In the genomic region with DNA sequence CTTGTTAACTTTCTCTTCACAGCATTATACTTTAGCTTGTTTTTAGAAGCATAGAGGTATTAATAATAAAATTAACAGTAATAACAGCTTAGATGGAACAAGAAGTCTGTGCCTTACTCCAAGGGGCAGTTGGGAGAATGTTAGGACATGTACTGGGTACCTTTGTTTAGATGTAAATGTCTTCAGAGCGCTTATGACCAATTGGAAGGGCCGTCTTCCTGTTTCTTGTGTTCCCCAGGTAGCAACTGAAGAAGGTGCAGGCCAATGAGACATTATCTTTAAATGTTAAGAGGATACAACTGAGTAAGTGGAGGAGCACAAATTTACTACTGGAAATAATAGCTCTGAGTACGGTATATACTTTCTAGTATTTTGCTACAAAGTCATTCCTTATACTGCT, we compare ENCODE assay signal across 3 cellular contexts.
TF ChIP-seq lines count a peak whose summit lies in the region.

No MANE protein-coding gene starts in this region.

TF ChIP-seq in SK-N-SH, 30 proteins besides CTCF, POLR2A, EP300 and RAD21:
- no peak for TF ChIP-seq MEF2A (IDR thresholded peaks at IDR 0.05; ENCODE audit: borderline replicate concordance, low read depth)
- TF ChIP-seq EZH2phosphoT487 (IDR thresholded peaks at IDR 0.05; ENCODE audit: borderline replicate concordance, low read depth), result no peak
- no peak for TF ChIP-seq RXRA (IDR thresholded peaks at IDR 0.05; ENCODE audit: borderline replicate concordance, low read depth)
- TF ChIP-seq, protein P1, sequence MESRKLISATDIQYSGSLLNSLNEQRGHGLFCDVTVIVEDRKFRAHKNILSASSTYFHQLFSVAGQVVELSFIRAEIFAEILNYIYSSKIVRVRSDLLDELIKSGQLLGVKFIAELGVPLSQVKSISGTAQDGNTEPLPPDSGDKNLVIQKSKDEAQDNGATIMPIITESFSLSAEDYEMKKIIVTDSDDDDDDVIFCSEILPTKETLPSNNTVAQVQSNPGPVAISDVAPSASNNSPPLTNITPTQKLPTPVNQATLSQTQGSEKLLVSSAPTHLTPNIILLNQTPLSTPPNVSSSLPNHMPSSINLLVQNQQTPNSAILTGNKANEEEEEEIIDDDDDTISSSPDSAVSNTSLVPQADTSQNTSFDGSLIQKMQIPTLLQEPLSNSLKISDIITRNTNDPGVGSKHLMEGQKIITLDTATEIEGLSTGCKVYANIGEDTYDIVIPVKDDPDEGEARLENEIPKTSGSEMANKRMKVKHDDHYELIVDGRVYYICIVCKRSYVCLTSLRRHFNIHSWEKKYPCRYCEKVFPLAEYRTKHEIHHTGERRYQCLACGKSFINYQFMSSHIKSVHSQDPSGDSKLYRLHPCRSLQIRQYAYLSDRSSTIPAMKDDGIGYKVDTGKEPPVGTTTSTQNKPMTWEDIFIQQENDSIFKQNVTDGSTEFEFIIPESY (IDR thresholded peaks at IDR 0.05; ENCODE audit: borderline replicate concordance, low read depth), result no peak
- no peak for TF ChIP-seq GABPA (IDR thresholded peaks at IDR 0.05; ENCODE audit: low read depth)
- TF ChIP-seq, protein P2, sequence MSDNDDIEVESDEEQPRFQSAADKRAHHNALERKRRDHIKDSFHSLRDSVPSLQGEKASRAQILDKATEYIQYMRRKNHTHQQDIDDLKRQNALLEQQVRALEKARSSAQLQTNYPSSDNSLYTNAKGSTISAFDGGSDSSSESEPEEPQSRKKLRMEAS (IDR thresholded peaks at IDR 0.05; ENCODE audit: low read depth), result no peak
- no peak for TF ChIP-seq CHD2 (IDR thresholded peaks at IDR 0.05; ENCODE audit: low read length, partially characterized antibody)
- TF ChIP-seq SMC3 (IDR thresholded peaks at IDR 0.05; ENCODE audit: low read depth, low read length), result no peak
- no peak for TF ChIP-seq SIN3A (IDR thresholded peaks at IDR 0.05; ENCODE audit: borderline replicate concordance, low read depth, low read length)
- no peak for TF ChIP-seq ELF1 (IDR thresholded peaks at IDR 0.05)
- TF ChIP-seq GATA2 (CRISPR knock-in tag; IDR thresholded peaks at IDR 0.05), result no peak
- TF ChIP-seq RFX5 (IDR thresholded peaks at IDR 0.05; ENCODE audit: low read length), result no peak
- no peak for TF ChIP-seq RCOR1 (IDR thresholded peaks at IDR 0.05; ENCODE audit: low read length)
- no peak for TF ChIP-seq NFIC (IDR thresholded peaks at IDR 0.05; ENCODE audit: borderline replicate concordance)
- TF ChIP-seq TCF12 (IDR thresholded peaks at IDR 0.05), result no peak
- TF ChIP-seq, protein P3, sequence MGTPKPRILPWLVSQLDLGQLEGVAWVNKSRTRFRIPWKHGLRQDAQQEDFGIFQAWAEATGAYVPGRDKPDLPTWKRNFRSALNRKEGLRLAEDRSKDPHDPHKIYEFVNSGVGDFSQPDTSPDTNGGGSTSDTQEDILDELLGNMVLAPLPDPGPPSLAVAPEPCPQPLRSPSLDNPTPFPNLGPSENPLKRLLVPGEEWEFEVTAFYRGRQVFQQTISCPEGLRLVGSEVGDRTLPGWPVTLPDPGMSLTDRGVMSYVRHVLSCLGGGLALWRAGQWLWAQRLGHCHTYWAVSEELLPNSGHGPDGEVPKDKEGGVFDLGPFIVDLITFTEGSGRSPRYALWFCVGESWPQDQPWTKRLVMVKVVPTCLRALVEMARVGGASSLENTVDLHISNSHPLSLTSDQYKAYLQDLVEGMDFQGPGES (IDR thresholded peaks at IDR 0.05; ENCODE audit: low read depth, low read length), result no peak
- TF ChIP-seq NRF1 (IDR thresholded peaks at IDR 0.05; ENCODE audit: low read depth, low read length), result no peak
- no peak for TF ChIP-seq POLR2AphosphoS5 (IDR thresholded peaks at IDR 0.05; ENCODE audit: low read depth, low read length)

TF ChIP-seq in SK-N-SH treated with all-trans-retinoic acid at 6 μM for 48 hours, 23 proteins besides CTCF, POLR2A, EP300 and RAD21 (continues in another document):
- TF ChIP-seq ZFP3 (CRISPR knock-in tag; IDR thresholded peaks at IDR 0.05) (no peak), OSR1 (CRISPR knock-in tag; IDR thresholded peaks at IDR 0.05) (no peak), TOX (CRISPR knock-in tag; IDR thresholded peaks at IDR 0.05; ENCODE audit: borderline replicate concordance) (no peak), ZNF565 (CRISPR knock-in tag; conservative IDR thresholded peaks at IDR 0.05; ENCODE audit: low read depth) (no peak), CSDC2 (CRISPR knock-in tag; IDR thresholded peaks at IDR 0.05) (no peak), BACH2 (CRISPR knock-in tag; IDR thresholded peaks at IDR 0.05; ENCODE audit: borderline replicate concordance) (no peak), TCF4 (CRISPR knock-in tag; IDR thresholded peaks at IDR 0.05; ENCODE audit: borderline replicate concordance) (no peak), ARNTL (CRISPR knock-in tag; IDR thresholded peaks at IDR 0.05; ENCODE audit: borderline replicate concordance, low read depth) (no peak), ESRRG (CRISPR knock-in tag; IDR thresholded peaks at IDR 0.05) (no peak), SNAI2 (CRISPR knock-in tag; IDR thresholded peaks at IDR 0.05) (no peak), GLIS3 (CRISPR knock-in tag; IDR thresholded peaks at IDR 0.05) (no peak), PPARA (CRISPR knock-in tag; IDR thresholded peaks at IDR 0.05; ENCODE audit: borderline replicate concordance) (no peak), ZFP30 (CRISPR knock-in tag; IDR thresholded peaks at IDR 0.05) (no peak), ZC3H10 (CRISPR knock-in tag; IDR thresholded peaks at IDR 0.05) (no peak)
- TF ChIP-seq, protein P4, sequence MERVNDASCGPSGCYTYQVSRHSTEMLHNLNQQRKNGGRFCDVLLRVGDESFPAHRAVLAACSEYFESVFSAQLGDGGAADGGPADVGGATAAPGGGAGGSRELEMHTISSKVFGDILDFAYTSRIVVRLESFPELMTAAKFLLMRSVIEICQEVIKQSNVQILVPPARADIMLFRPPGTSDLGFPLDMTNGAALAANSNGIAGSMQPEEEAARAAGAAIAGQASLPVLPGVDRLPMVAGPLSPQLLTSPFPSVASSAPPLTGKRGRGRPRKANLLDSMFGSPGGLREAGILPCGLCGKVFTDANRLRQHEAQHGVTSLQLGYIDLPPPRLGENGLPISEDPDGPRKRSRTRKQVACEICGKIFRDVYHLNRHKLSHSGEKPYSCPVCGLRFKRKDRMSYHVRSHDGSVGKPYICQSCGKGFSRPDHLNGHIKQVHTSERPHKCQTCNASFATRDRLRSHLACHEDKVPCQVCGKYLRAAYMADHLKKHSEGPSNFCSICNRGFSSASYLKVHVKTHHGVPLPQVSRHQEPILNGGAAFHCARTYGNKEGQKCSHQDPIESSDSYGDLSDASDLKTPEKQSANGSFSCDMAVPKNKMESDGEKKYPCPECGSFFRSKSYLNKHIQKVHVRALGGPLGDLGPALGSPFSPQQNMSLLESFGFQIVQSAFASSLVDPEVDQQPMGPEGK (CRISPR knock-in tag; IDR thresholded peaks at IDR 0.05; ENCODE audit: borderline replicate concordance), result no peak
- TF ChIP-seq, protein P5, sequence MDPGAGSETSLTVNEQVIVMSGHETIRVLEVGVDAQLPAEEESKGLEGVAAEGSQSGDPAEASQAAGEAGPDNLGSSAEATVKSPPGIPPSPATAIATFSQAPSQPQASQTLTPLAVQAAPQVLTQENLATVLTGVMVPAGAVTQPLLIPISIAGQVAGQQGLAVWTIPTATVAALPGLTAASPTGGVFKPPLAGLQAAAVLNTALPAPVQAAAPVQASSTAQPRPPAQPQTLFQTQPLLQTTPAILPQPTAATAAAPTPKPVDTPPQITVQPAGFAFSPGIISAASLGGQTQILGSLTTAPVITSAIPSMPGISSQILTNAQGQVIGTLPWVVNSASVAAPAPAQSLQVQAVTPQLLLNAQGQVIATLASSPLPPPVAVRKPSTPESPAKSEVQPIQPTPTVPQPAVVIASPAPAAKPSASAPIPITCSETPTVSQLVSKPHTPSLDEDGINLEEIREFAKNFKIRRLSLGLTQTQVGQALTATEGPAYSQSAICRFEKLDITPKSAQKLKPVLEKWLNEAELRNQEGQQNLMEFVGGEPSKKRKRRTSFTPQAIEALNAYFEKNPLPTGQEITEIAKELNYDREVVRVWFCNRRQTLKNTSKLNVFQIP (CRISPR knock-in tag; IDR thresholded peaks at IDR 0.05; ENCODE audit: borderline replicate concordance, low read depth), result no peak
- TF ChIP-seq, protein P6, sequence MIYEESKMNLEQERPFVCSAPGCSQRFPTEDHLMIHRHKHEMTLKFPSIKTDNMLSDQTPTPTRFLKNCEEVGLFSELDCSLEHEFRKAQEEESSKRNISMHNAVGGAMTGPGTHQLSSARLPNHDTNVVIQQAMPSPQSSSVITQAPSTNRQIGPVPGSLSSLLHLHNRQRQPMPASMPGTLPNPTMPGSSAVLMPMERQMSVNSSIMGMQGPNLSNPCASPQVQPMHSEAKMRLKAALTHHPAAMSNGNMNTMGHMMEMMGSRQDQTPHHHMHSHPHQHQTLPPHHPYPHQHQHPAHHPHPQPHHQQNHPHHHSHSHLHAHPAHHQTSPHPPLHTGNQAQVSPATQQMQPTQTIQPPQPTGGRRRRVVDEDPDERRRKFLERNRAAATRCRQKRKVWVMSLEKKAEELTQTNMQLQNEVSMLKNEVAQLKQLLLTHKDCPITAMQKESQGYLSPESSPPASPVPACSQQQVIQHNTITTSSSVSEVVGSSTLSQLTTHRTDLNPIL (CRISPR knock-in tag; IDR thresholded peaks at IDR 0.05; ENCODE audit: low read depth), result no peak

TF ChIP-seq in H1, 55 proteins besides CTCF, POLR2A, EP300 and RAD21:
- TF ChIP-seq TAF1 (IDR thresholded peaks at IDR 0.05; ENCODE audit: low read depth, low read length), result no peak
- TF ChIP-seq NANOG (IDR thresholded peaks at IDR 0.05; ENCODE audit: insufficient read depth, low read depth, low read length, poor library complexity, severe bottlenecking), result no peak
- no peak for TF ChIP-seq SIN3A (conservative IDR thresholded peaks at IDR 0.05 in 1 of 2, IDR thresholded peaks at IDR 0.05 in 1 of 2; ENCODE audit: low read depth in 1 of 2, low read length in 2 of 2)
- no peak for TF ChIP-seq SAP30 (IDR thresholded peaks at IDR 0.05; ENCODE audit: insufficient read depth, insufficient replicate concordance, low read length)
- TF ChIP-seq TBP (IDR thresholded peaks at IDR 0.05; ENCODE audit: low read depth, low read length), result no peak
- no peak for TF ChIP-seq RNF2 (IDR thresholded peaks at IDR 0.05; ENCODE audit: borderline replicate concordance, low read depth, low read length, missing control alignments, poor library complexity, severe bottlenecking)
- no peak for TF ChIP-seq CBX5 (IDR thresholded peaks at IDR 0.05; ENCODE audit: low read depth, low read length)
